Comparison of ENCODE assay signal across 8 cellular contexts in the genomic region with DNA sequence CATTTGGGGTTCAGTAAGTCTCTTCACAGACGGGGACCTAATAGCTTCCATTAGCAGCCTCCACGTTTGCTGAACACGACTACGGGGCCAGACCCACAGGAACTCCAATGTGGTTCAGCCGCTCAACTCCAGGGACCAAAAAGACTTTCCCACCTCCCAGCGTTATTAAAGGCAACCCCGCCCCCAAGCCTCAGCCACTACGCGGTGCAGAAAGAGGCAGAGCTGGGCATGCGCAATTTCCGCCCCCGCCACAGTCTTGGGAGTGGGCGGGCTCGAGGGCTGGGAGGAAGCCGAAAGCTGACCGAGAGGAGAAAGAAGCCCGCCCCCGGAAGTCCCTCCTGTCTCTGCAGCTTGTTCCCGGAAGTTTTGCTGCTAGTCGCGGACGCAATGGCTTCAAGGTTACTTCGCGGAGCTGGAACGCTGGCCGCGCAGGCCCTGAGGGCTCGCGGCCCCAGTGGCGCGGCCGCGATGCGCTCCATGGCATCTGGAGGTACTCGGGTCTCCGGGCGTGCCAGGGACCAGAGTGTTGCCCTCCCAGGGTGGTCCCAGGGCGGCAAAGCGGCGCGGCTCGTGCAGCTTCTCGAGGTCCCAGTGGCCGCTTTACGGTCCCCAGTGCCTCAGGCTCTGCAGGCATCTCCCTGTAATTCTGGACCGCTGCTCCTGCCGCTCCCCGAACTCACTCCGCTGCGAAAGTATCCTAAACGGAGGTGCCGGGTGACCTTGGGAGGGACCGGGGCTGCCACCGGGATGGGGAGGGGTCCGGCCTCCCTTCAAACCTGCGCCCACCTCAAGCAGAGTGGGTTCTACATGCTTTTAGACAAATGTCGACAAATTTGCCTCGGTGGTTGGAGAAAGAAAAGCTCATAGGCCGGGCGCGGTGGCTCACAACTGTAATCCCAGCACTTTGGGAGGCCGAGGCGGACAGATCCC. TPM values are rescaled to one million over a fixed set of nuclear protein-coding genes. Genes with fewer than 3 reads are reported as not detected.
DNase-seq lines count a peak whose midpoint lies in the region; ATAC-seq, FAIRE-seq and TF ChIP-seq lines count a peak whose summit lies in the region.

A gene with protein sequence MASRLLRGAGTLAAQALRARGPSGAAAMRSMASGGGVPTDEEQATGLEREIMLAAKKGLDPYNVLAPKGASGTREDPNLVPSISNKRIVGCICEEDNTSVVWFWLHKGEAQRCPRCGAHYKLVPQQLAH (plus strand): TSS at position 363 of the 930 bp plus-strand sequence. CDS start 25 bp downstream, at position 388.

- no peaks in the 10 kb centered on the region for H3K9me3 ChIP-seq in Loucy (ENCODE audit: insufficient read depth, low read depth, low read length)

- peak within 1 kb of the TSS; percentile 83 for H2AFZ ChIP-seq in Loucy (ENCODE audit: low read length)

- ATAC-seq in natural killer cell treated with Interleukin-12 subunit alpha and Interleukin-12 subunit beta and Interleukin-15 and Interleukin-18, amount 100 ng/mL, for 72 hours = peak; percentile 99 to 100
- ATAC-seq in stimulated activated naive CD8-positive, alpha-beta T cell treated with anti-CD3 and anti-CD28 coated beads, Interleukin-15, Interleukin-2, amounts not matched to agents 100 U/mL and 50 U/mL, for 24 hours = peak; percentile 89

- peak within 1 kb of the TSS; percentile 95 for H3K9ac ChIP-seq in Loucy (ENCODE audit: low read depth, low read length, poor library complexity, severe bottlenecking)

- peaks cover 26% of the 10 kb centered on the region for H3K36me3 Mint-ChIP-seq in natural killer cell treated with Interleukin-12 subunit alpha and Interleukin-12 subunit beta and Interleukin-15 and Interleukin-18, amount 100 ng/mL, for 72 hours

- FAIRE-seq in H54 (lab: Jason Lieb, UNC) = peak; percentile 87

- H3K27me3 ChIP-seq in Loucy (ENCODE audit: insufficient read depth, low read length, poor library complexity, severe bottlenecking) = no peaks in the 10 kb centered on the region

- peak within 1 kb of the TSS; percentile 95 for H3K4me3 Mint-ChIP-seq in natural killer cell treated with Interleukin-12 subunit alpha and Interleukin-12 subunit beta and Interleukin-15 and Interleukin-18, amount 100 ng/mL, for 72 hours

- H3K4me1 Mint-ChIP-seq in natural killer cell treated with Interleukin-12 subunit alpha and Interleukin-12 subunit beta and Interleukin-15 and Interleukin-18, amount 100 ng/mL, for 72 hours (ENCODE audit: low read depth in 2 of 2) = peaks cover 20 to 23% of the 10 kb centered on the region in 2 donors

- peaks cover 16% of the 10 kb centered on the region; the same call in 1 of the 2 replicates for H3K36me3 ChIP-seq in Loucy (ENCODE audit: insufficient read depth, low read length)

- no peaks in the 10 kb centered on the region for H3K9me3 Mint-ChIP-seq in natural killer cell treated with Interleukin-12 subunit alpha and Interleukin-12 subunit beta and Interleukin-15 and Interleukin-18, amount 100 ng/mL, for 72 hours

- peak; percentile 48; the same call in 1 of the 2 replicates for TF ChIP-seq POLR2A in H54 (IDR thresholded peaks at IDR 0.05; ENCODE audit: low read depth, low read length)
- peak; percentile 96 for TF ChIP-seq POLR2A in Raji (IDR thresholded peaks at IDR 0.05; ENCODE audit: insufficient read depth, low read depth, low read length)

- H3K4me3 ChIP-seq in Loucy (ENCODE audit: low read length, poor library complexity, severe bottlenecking) = peak within 1 kb of the TSS; percentile 80

- DNase-seq in EL (peak; percentile 98), H54 (ENCODE audit: insufficient read length, low spot score) (peak; percentile 94), fibroblast of peridontal ligament (ENCODE audit: extremely low read depth) (peak; percentile 92)
- DNase-seq in activated T-helper 9 cell treated with anti-CD3 and anti-CD28 coated beads, Interleukin-2, amount 50 U/mL, for 16 hours (ENCODE audit: low read depth) = peak; percentile 99
- DNase-seq in natural killer cell treated with Interleukin-12 subunit alpha and Interleukin-12 subunit beta and Interleukin-15 and Interleukin-18, amount 100 ng/mL, for 72 hours (ENCODE audit: low spot score) = peak; percentile 100
- peak; percentile 99 for DNase-seq in stimulated activated naive CD8-positive, alpha-beta T cell treated with anti-CD3 and anti-CD28 coated beads, Interleukin-15, Interleukin-2, amounts not matched to agents 100 U/mL and 50 U/mL, for 24 hours

- H3F3A ChIP-seq in Loucy (ENCODE audit: low read depth) = no peaks in the 10 kb centered on the region

- peak within 1 kb of the TSS; percentile 90 to 99 for H3K27ac Mint-ChIP-seq in natural killer cell treated with Interleukin-12 subunit alpha and Interleukin-12 subunit beta and Interleukin-15 and Interleukin-18, amount 100 ng/mL, for 72 hours

- peak within 1 kb of the TSS; percentile 81 for H3K4me2 ChIP-seq in Loucy (ENCODE audit: low read depth, low read length, poor library complexity, severe bottlenecking)

- peaks cover 0 to 3% of the 10 kb centered on the region in 2 donors for H3K27me3 Mint-ChIP-seq in natural killer cell treated with Interleukin-12 subunit alpha and Interleukin-12 subunit beta and Interleukin-15 and Interleukin-18, amount 100 ng/mL, for 72 hours

- H3K9me2 ChIP-seq in Loucy (replicated peaks; ENCODE audit: low read depth, low read length) = no peaks in the 10 kb centered on the region

- H3K4me1 ChIP-seq in Loucy (ENCODE audit: insufficient read depth, low read length, poor library complexity, severe bottlenecking) = peaks cover 20% of the 10 kb centered on the region

- no peak for TF ChIP-seq CTCF in Loucy (conservative IDR thresholded peaks at IDR 0.05; ENCODE audit: low read length)

- H4K20me1 ChIP-seq in Loucy (ENCODE audit: insufficient read depth, low read length, poor library complexity, severe bottlenecking) = peaks cover 15% of the 10 kb centered on the region

- peaks cover 27% of the 10 kb centered on the region for H3K79me2 ChIP-seq in Loucy (ENCODE audit: insufficient read depth, low read length)

RNA-seq across cellular contexts. Expression of the gene that starts here (rescaled TPM):
- total RNA-seq in natural killer cell treated with Interleukin-12 subunit alpha and Interleukin-12 subunit beta and Interleukin-15 and Interleukin-18, amount 100 ng/mL, for 72 hours = 100 to 1,000 TPM; 133 to 174 TPM

Comparison
In these comparisons a context has a peak if more than half of its experiments do, and no peak if none do; other contexts are left out.
1. Peak in every context shown above with its lines: DNase-seq, ATAC-seq and H3K4me3 ChIP-seq.